ENCODE assay signal across 13 cellular contexts in the genomic region with DNA sequence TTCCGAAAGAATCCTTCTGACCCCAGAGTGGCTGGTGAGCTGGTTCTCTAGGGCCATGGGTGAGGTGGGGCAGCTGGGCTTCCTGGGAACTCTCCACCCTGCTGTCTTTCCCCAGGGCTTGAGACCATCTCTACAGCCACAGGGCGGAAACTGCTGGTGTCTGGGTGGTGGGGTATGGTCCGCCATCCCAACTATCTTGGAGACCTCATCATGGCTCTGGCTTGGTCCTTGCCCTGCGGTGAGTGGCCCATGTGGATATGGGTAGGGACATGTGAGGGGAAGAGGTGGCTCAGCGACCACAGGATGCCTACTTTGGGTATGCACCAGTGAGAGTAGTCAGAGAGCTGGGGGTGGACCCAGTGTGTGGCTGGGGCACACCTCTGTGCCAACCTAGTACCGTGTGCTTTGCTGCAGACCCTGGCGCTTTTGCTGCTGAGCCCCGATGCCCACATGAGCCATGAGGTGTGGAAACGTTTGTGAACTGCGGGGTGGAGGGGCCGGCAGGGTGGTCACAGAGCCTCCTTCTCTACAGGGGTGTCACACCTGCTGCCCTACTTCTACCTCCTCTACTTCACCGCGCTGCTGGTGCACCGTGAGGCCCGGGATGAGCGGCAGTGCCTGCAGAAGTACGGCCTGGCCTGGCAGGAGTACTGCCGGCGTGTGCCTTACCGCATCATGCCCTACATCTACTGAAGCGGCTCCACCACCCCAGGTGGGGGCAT. TPM values are rescaled to one million over a fixed set of nuclear protein-coding genes. Genes with fewer than 3 reads are reported as not detected.
DNase-seq lines count a peak whose midpoint lies in the region; ATAC-seq, FAIRE-seq and TF ChIP-seq lines count a peak whose summit lies in the region.
"Had no signal": no experiment of that assay in that cellular context is flagged by ENCODE, and none has a peak within 500 bp of the region (broad histone marks: within the 10 kb centered on the region; RNA-seq: fewer than 3 reads in every experiment).

No MANE protein-coding gene starts in this region.

- CTCF ChIA-PET in GM12878 (lab: Yijun Ruan, JAX) = interaction anchor here (0.6 to 1.3 kb wide), 5 partner anchors 17 to 222 kb away, joined by 3 to 5 read pairs (median 3); a partner anchor contains a TSS

- H2AFZ ChIP-seq in GM12878 (ENCODE audit: control insufficient read depth, low read depth, low read length) (no peak overlapping the region), neural cell (ENCODE audit: low read depth, low read length) (no peak overlapping the region)

- H4K20me1 ChIP-seq in GM12878 (ENCODE audit: control insufficient read depth, insufficient read depth) = no peaks in the 10 kb centered on the region; the same call in 1 of the 2 replicates
- H4K20me1 ChIP-seq in neural cell (ENCODE audit: insufficient read depth) = no peaks in the 10 kb centered on the region

- no peak for TF ChIP-seq RAD21 in GM12878 (IDR thresholded peaks at IDR 0.05; ENCODE audit: insufficient read depth, low read depth, low read length)
- TF ChIP-seq RAD21 in neural cell (conservative IDR thresholded peaks at IDR 0.05) = no peak

- POLR2A ChIA-PET in GM12878 (lab: Charles Lee) = interaction anchor here (0.6 kb wide), 1 partner anchor 356 kb away, joined by 3 read pairs; no protein-coding TSS in a partner anchor

- no peak for FAIRE-seq in GM12878 (lab: Jason Lieb, UNC)
- FAIRE-seq: HTR-8/SVneo had no signal

- in situ Hi-C loops in GM12878 (cut with MboI) = no loop called here

- peak overlapping the region; percentile 25 to 95 (median 32) for H3K27ac Mint-ChIP-seq in CD4-positive, CD25-positive, alpha-beta regulatory T cell
- H3K27ac Mint-ChIP-seq in IgD-negative memory B cell = peak overlapping the region in 2 of 3 donors; percentile 31 to 90

- BruUV-seq in GM12878 (replicated peaks; lab: Mats Ljungman, UMichigan) = no TSS peak

- intact Hi-C loops in GM12878 (cut with micrococcal nuclease; ENCODE audit: unreplicated experiment) = loop anchor here (2.0 to 10.0 kb wide), 4 partner anchors 75 to 341 kb away; a partner anchor contains a TSS

- no peak for ATAC-seq in CD4-positive, CD25-positive, alpha-beta regulatory T cell (ENCODE audit: low read depth in 2 of 2)
- no peak for ATAC-seq in GM12878
- no peak for ATAC-seq in GM21723 (IDR thresholded peaks at IDR 0.05; ENCODE audit: unreplicated experiment)
- ATAC-seq in HG03108 (IDR thresholded peaks at IDR 0.05; ENCODE audit: unreplicated experiment) = no peak

- peak; percentile 69 for TF ChIP-seq POLR2A in GM12878 (IDR thresholded peaks at IDR 0.05; ENCODE audit: low read depth, low read length)

- no peaks in the 10 kb centered on the region for H3K9me3 ChIP-seq in CD4-positive, CD25-positive, alpha-beta regulatory T cell (ENCODE audit: control insufficient read depth in 2 of 2, low read length in 2 of 2)
- H3K9me3 ChIP-seq in GM12878 (replicated peaks; ENCODE audit: control insufficient read depth, insufficient read depth, low read length) = no peaks in the 10 kb centered on the region
- no peaks in the 10 kb centered on the region for H3K9me3 ChIP-seq in neural cell (ENCODE audit: low read length)
- H3K9me3 ChIP-seq: upper lobe of left lung had no signal

- peaks cover 53% of the 10 kb centered on the region for H3K4me1 ChIP-seq in CD4-positive, CD25-positive, alpha-beta regulatory T cell (ENCODE audit: control insufficient read depth, insufficient read depth, low read length, poor library complexity, severe bottlenecking)
- peaks cover 32% of the 10 kb centered on the region for H3K4me1 ChIP-seq in GM12878 (ENCODE audit: control insufficient read depth, insufficient read depth, low read length)

- H3K9ac ChIP-seq in GM12878 (ENCODE audit: control insufficient read depth, insufficient read depth, low read length) = no peak overlapping the region
- no peak overlapping the region for H3K9ac ChIP-seq in neural cell (ENCODE audit: low read length)

- H3K27ac ChIP-seq in CD4-positive, CD25-positive, alpha-beta regulatory T cell (ENCODE audit: insufficient read depth, low read length, poor library complexity, severe bottlenecking) = peak overlapping the region; percentile 96
- no peak overlapping the region for H3K27ac ChIP-seq in GM12878 (ENCODE audit: control insufficient read depth, insufficient read depth)
- H3K27ac ChIP-seq in neural cell (ENCODE audit: low read length) = no peak overlapping the region

- RAD21 ChIA-PET in GM12878 (lab: Charles Lee; ENCODE audit: unreplicated experiment) = no interaction called here

- H3K4me2 ChIP-seq in GM12878 (ENCODE audit: control insufficient read depth, insufficient read depth) = peak overlapping the region; percentile 90; the same call in 1 of the 2 replicates
- H3K4me2 ChIP-seq in neural cell (ENCODE audit: low read length) = no peak overlapping the region

- no peaks in the 10 kb centered on the region for H3K27me3 ChIP-seq in CD4-positive, CD25-positive, alpha-beta regulatory T cell (ENCODE audit: control insufficient read depth, insufficient read depth, low read length)
- no peaks in the 10 kb centered on the region for H3K27me3 ChIP-seq in GM12878 (replicated peaks in 1 of 2; ENCODE audit: control insufficient read depth in 2 of 2, insufficient read depth in 2 of 2, low read length in 1 of 2)
- no peaks in the 10 kb centered on the region for H3K27me3 ChIP-seq in neural cell (ENCODE audit: insufficient read depth, low read depth, low read length)
- H3K27me3 ChIP-seq: upper lobe of left lung had no signal

- peaks cover 5% of the 10 kb centered on the region for H3K27me3 Mint-ChIP-seq in CD4-positive, CD25-positive, alpha-beta regulatory T cell
- H3K27me3 Mint-ChIP-seq in IgD-negative memory B cell = no peaks in the 10 kb centered on the region

- H3K9me3 Mint-ChIP-seq in CD4-positive, CD25-positive, alpha-beta regulatory T cell = no peaks in the 10 kb centered on the region
- no peaks in the 10 kb centered on the region for H3K9me3 Mint-ChIP-seq in IgD-negative memory B cell

- DNase-seq in CD4-positive, CD25-positive, alpha-beta regulatory T cell = no peak
- DNase-seq in GM12878 (ENCODE audit: low read depth, low spot score) (no peak), T-helper 9 cell (no peak), DMS114 treated with DMSO at 0.1 percent for 48 hours (lab: John Stamatoyannopoulos, UW; ENCODE audit: unreplicated experiment) (no peak)
- DNase-seq: activated gamma-delta T cell; DMS53; stimulated activated CD4-positive, alpha-beta T cell treated with anti-CD3 and anti-CD28 coated beads, Interleukin-4, amount 100 ng/mL, for 24 hours; upper lobe of left lung had no signal

- no peak for TF ChIP-seq CTCF in GM12878 (IDR thresholded peaks at IDR 0.05 in 2 of 3, conservative IDR thresholded peaks at IDR 0.05 in 1 of 3; ENCODE audit: control insufficient read depth in 2 of 3, extremely low read depth in 1 of 3, insufficient read depth in 1 of 3, low read depth in 3 of 3, low read length in 3 of 3)
- TF ChIP-seq CTCF in neural cell (IDR thresholded peaks at IDR 0.05; ENCODE audit: poor library complexity, severe bottlenecking) = no peak

- TF ChIP-seq EP300 in GM12878 (IDR thresholded peaks at IDR 0.05; ENCODE audit: borderline replicate concordance in 1 of 2, control insufficient read depth in 1 of 2, low read depth in 2 of 2, low read length in 2 of 2) (no peak), neural cell (conservative IDR thresholded peaks at IDR 0.05; ENCODE audit: poor library complexity, severe bottlenecking) (no peak)

- peaks cover 21% of the 10 kb centered on the region for H3K36me3 Mint-ChIP-seq in CD4-positive, CD25-positive, alpha-beta regulatory T cell
- H3K36me3 Mint-ChIP-seq in IgD-negative memory B cell = peaks cover 3% of the 10 kb centered on the region

- WGBS in GM12878 (ENCODE audit: insufficient coverage, insufficient replicate concordance, low lambda C conversion rate, missing lambda C conversion rate) = 92% methylated on average over 21 of the region's 21 CpGs

- H3K79me2 ChIP-seq in GM12878 (ENCODE audit: control insufficient read depth, insufficient read depth, low read length) (peaks cover 28% of the 10 kb centered on the region), neural cell (replicated peaks; ENCODE audit: insufficient read depth, low read length) (peaks cover 27% of the 10 kb centered on the region)

- H3K36me3 ChIP-seq in CD4-positive, CD25-positive, alpha-beta regulatory T cell (ENCODE audit: control insufficient read depth, insufficient read depth, low read length) = peaks cover 20% of the 10 kb centered on the region
- H3K36me3 ChIP-seq in GM12878 (ENCODE audit: control insufficient read depth in 2 of 2, insufficient read depth in 2 of 2, low read length in 1 of 2) (peaks cover 8 to 23% of the 10 kb centered on the region in 2 experiments), neural cell (ENCODE audit: insufficient read depth, low read length) (peaks cover 3% of the 10 kb centered on the region)

- no peak overlapping the region for H3K4me3 ChIP-seq in CD4-positive, CD25-positive, alpha-beta regulatory T cell (ENCODE audit: low read depth, low read length)
- H3K4me3 ChIP-seq in GM12878 (no peak overlapping the region), neural cell (ENCODE audit: low read length) (peak overlapping the region; percentile 97)

- H3F3A ChIP-seq in neural cell (ENCODE audit: insufficient read depth, low read length, poor library complexity, severe bottlenecking) = no peaks in the 10 kb centered on the region

- SMC1A ChIA-PET in GM12878 (lab: Charles Lee; ENCODE audit: uncharacterized antibody, unreplicated experiment) = no interaction called here

- H3K4me3 Mint-ChIP-seq in CD4-positive, CD25-positive, alpha-beta regulatory T cell = peak overlapping the region; percentile 77 to 93 (median 88)
- peak overlapping the region in 3 of 4 donors; percentile 9 to 86 (median 63) for H3K4me3 Mint-ChIP-seq in IgD-negative memory B cell

- H3K9me2 ChIP-seq in neural cell (ENCODE audit: insufficient read depth, low read length) = no peaks in the 10 kb centered on the region

- peaks cover 4 to 71% (median 29%) of the 10 kb centered on the region in 4 donors for H3K4me1 Mint-ChIP-seq in CD4-positive, CD25-positive, alpha-beta regulatory T cell
- peaks cover 22 to 36% (median 23%) of the 10 kb centered on the region in 3 donors for H3K4me1 Mint-ChIP-seq in IgD-negative memory B cell

RNA-seq across cellular contexts. Expression of a gene that starts 2.0 kb away (rescaled TPM):
- total RNA-seq in CD4-positive, CD25-positive, alpha-beta regulatory T cell = 6.0 TPM
- polyA plus RNA-seq in CD4-positive, CD25-positive, alpha-beta regulatory T cell = 10 to 100 TPM; 20.1 to 29.0 (median 22.7) TPM
- polyA plus RNA-seq in IgD-negative memory B cell = 20.2 TPM
- 2.4 and 4.4 TPM in 2 replicates for total RNA-seq in GM12878 (2013; cell fraction: nucleolus; rRNA removed)
- 12.9 and 20.4 TPM in 2 replicates for total RNA-seq in GM12878 (2014; rRNA removed)
- total RNA-seq in GM12878 (2014; rRNA removed; fragmentation: Illumina TruSeq; extraction: Trizol) = 1.3 and 2.0 TPM in 2 replicates
- total RNA-seq in GM12878 (2021) = 15.5 TPM in 2 replicates
- 0.93 TPM for polyA plus RNA-seq in GM12878 (2011; ENCODE audit: low read depth)
- polyA plus RNA-seq in GM12878 (2011; rRNA removed) = 0.27 and 0.88 TPM in 2 replicates
- polyA plus RNA-seq in GM12878 (2011; cell fraction: cytosol; rRNA removed) = 1.5 and 4.1 TPM in 2 replicates
- 2.9 and 4.6 TPM in 2 replicates for polyA plus RNA-seq in GM12878 (2011; cell fraction: nucleus; rRNA removed)
- polyA plus RNA-seq in GM12878 (2012) = 5.8 and 6.2 TPM in 2 replicates
- 0.24 TPM in 1 of 2 replicates, not detected in the other for polyA plus RNA-seq in GM12878 (2014; fragmentation: Illumina TruSeq; extraction: Trizol)
- under 1 TPM in 1 of 2 experiments, not detected in 1; 0.40 TPM for polyA plus RNA-seq in GM12878 (2014; fragmentation: Nextera tagmentation; extraction: Ambion mirVana)
- polyA plus RNA-seq in GM12878 (2014; rRNA removed) = 15.5 and 18.3 TPM in 2 replicates
- 10 to 100 TPM; 17.8 to 18.7 TPM for polyA plus RNA-seq in GM12878 (2016; fragmentation: Nextera tagmentation; extraction: Ambion mirVana)
- polyA minus RNA-seq in GM12878 (2011; rRNA and poly(A)+ RNA removed) = 1.2 and 1.5 TPM in 2 replicates
- 3.3 TPM in 2 replicates for polyA minus RNA-seq in GM12878 (2011; cell fraction: cytosol; rRNA and poly(A)+ RNA removed)
- 5.0 and 11.1 TPM in 2 replicates for polyA minus RNA-seq in GM12878 (2011; cell fraction: nucleus; rRNA and poly(A)+ RNA removed)
- polyA plus RNA-seq in neural cell = 6.9 and 7.0 TPM in 2 replicates
- polyA minus RNA-seq in neural cell = 9.7 and 10.1 TPM in 2 replicates

RNA-seq across cellular contexts. Expression of a gene that starts 3.9 kb away (rescaled TPM):
- 20.2 TPM for total RNA-seq in CD4-positive, CD25-positive, alpha-beta regulatory T cell
- polyA plus RNA-seq in CD4-positive, CD25-positive, alpha-beta regulatory T cell = 10 to 100 TPM in 2 of 4 donors, 1 to 10 TPM in 2; 8.0 to 11.1 (median 9.4) TPM
- polyA plus RNA-seq in IgD-negative memory B cell (18.2 TPM), GM12878 (2011; rRNA removed) (4.8 and 11.0 TPM in 2 replicates), GM12878 (2014; fragmentation: Illumina TruSeq; extraction: Trizol) (4.3 and 11.3 TPM in 2 replicates), GM12878 (2014; fragmentation: Nextera tagmentation; extraction: Ambion mirVana) (1 to 10 TPM in 1 of 2 experiments, under 1 TPM in 1; 0.52 to 2.9 TPM), GM12878 (2014; rRNA removed) (37.9 and 38.2 TPM in 2 replicates), GM12878 (2016; fragmentation: Nextera tagmentation; extraction: Ambion mirVana) (10 to 100 TPM; 47.4 to 57.7 TPM), neural cell (78.4 and 99.5 TPM in 2 replicates)
- total RNA-seq in GM12878 (2013; cell fraction: nucleolus; rRNA removed) = 19.4 and 25.9 TPM in 2 replicates
- total RNA-seq in GM12878 (2014; rRNA removed) (29.6 and 32.8 TPM in 2 replicates), GM12878 (2014; rRNA removed; fragmentation: Illumina TruSeq; extraction: Trizol) (9.2 and 9.3 TPM in 2 replicates), GM12878 (2021) (30.2 and 31.2 TPM in 2 replicates)
- 11.5 TPM for polyA plus RNA-seq in GM12878 (2011; ENCODE audit: low read depth)
- polyA plus RNA-seq in GM12878 (2011; cell fraction: cytosol; rRNA removed) = 15.4 and 15.7 TPM in 2 replicates
- 57.8 and 60.5 TPM in 2 replicates for polyA plus RNA-seq in GM12878 (2011; cell fraction: nucleus; rRNA removed)
- polyA plus RNA-seq in GM12878 (2012) = 19.4 and 19.7 TPM in 2 replicates
- polyA minus RNA-seq in GM12878 (2011; rRNA and poly(A)+ RNA removed) = 13.7 and 19.6 TPM in 2 replicates
- polyA minus RNA-seq in GM12878 (2011; cell fraction: cytosol; rRNA and poly(A)+ RNA removed) = 4.4 and 7.5 TPM in 2 replicates
- polyA minus RNA-seq in GM12878 (2011; cell fraction: nucleus; rRNA and poly(A)+ RNA removed) = 14.4 and 22.4 TPM in 2 replicates
- 70.7 and 78.2 TPM in 2 replicates for polyA minus RNA-seq in neural cell

RNA-seq across cellular contexts. Expression of a gene that starts 6.4 kb away (rescaled TPM):
- 1,172 TPM for total RNA-seq in CD4-positive, CD25-positive, alpha-beta regulatory T cell
- polyA plus RNA-seq in CD4-positive, CD25-positive, alpha-beta regulatory T cell = 1,000 to 10,000 TPM; 1,003 to 1,125 (median 1,056) TPM
- 1,422 TPM for polyA plus RNA-seq in IgD-negative memory B cell
- 51.6 and 54.9 TPM in 2 replicates for total RNA-seq in GM12878 (2013; cell fraction: nucleolus; rRNA removed)
- total RNA-seq in GM12878 (2014; rRNA removed) = 1,083 and 1,263 TPM in 2 replicates
- 948 and 983 TPM in 2 replicates for total RNA-seq in GM12878 (2014; rRNA removed; fragmentation: Illumina TruSeq; extraction: Trizol)
- 1,347 and 1,414 TPM in 2 replicates for total RNA-seq in GM12878 (2021)
- polyA plus RNA-seq in GM12878 (2011; ENCODE audit: low read depth) = 1,320 TPM
- polyA plus RNA-seq in GM12878 (2011; rRNA removed) = 583 and 615 TPM in 2 replicates
- 882 and 1,174 TPM in 2 replicates for polyA plus RNA-seq in GM12878 (2011; cell fraction: cytosol; rRNA removed)
- 528 and 566 TPM in 2 replicates for polyA plus RNA-seq in GM12878 (2011; cell fraction: nucleus; rRNA removed)
- 1,474 and 2,106 TPM in 2 replicates for polyA plus RNA-seq in GM12878 (2012)
- polyA plus RNA-seq in GM12878 (2014; fragmentation: Illumina TruSeq; extraction: Trizol) = 129 and 706 TPM in 2 replicates
- polyA plus RNA-seq in GM12878 (2014; fragmentation: Nextera tagmentation; extraction: Ambion mirVana) = 100 to 1,000 TPM; 332 to 611 TPM
- 1,208 and 1,582 TPM in 2 replicates for polyA plus RNA-seq in GM12878 (2014; rRNA removed)
- 1,000 to 10,000 TPM in 1 of 2 experiments, 100 to 1,000 TPM in 1; 997 to 1,103 TPM for polyA plus RNA-seq in GM12878 (2016; fragmentation: Nextera tagmentation; extraction: Ambion mirVana)
- 206 and 381 TPM in 2 replicates for polyA minus RNA-seq in GM12878 (2011; rRNA and poly(A)+ RNA removed)
- 199 and 204 TPM in 2 replicates for polyA minus RNA-seq in GM12878 (2011; cell fraction: cytosol; rRNA and poly(A)+ RNA removed)
- 126 and 152 TPM in 2 replicates for polyA minus RNA-seq in GM12878 (2011; cell fraction: nucleus; rRNA and poly(A)+ RNA removed)
- 299 and 420 TPM in 2 replicates for polyA plus RNA-seq in neural cell
- 104 and 117 TPM in 2 replicates for polyA minus RNA-seq in neural cell

RNA-seq across cellular contexts. Expression of a gene that starts 6.6 kb away (rescaled TPM):
- 47.7 TPM for total RNA-seq in CD4-positive, CD25-positive, alpha-beta regulatory T cell
- polyA plus RNA-seq in CD4-positive, CD25-positive, alpha-beta regulatory T cell = 100 to 1,000 TPM; 104 to 125 (median 111) TPM
- polyA plus RNA-seq in IgD-negative memory B cell = 95.5 TPM
- 17.7 and 17.8 TPM in 2 replicates for total RNA-seq in GM12878 (2013; cell fraction: nucleolus; rRNA removed)
- total RNA-seq in GM12878 (2014; rRNA removed) = 92.8 and 116 TPM in 2 replicates
- 50.2 and 54.6 TPM in 2 replicates for total RNA-seq in GM12878 (2014; rRNA removed; fragmentation: Illumina TruSeq; extraction: Trizol)
- 63.5 and 64.2 TPM in 2 replicates for total RNA-seq in GM12878 (2021)
- 20.0 TPM for polyA plus RNA-seq in GM12878 (2011; ENCODE audit: low read depth)
- polyA plus RNA-seq in GM12878 (2011; rRNA removed) = 36.4 and 63.2 TPM in 2 replicates
- polyA plus RNA-seq in GM12878 (2011; cell fraction: cytosol; rRNA removed) = 78.9 and 81.4 TPM in 2 replicates
- polyA plus RNA-seq in GM12878 (2011; cell fraction: nucleus; rRNA removed) = 23.2 and 25.2 TPM in 2 replicates
- polyA plus RNA-seq in GM12878 (2012) = 36.2 and 39.9 TPM in 2 replicates
- polyA plus RNA-seq in GM12878 (2014; fragmentation: Illumina TruSeq; extraction: Trizol) = 62.3 and 79.9 TPM in 2 replicates
- polyA plus RNA-seq in GM12878 (2014; fragmentation: Nextera tagmentation; extraction: Ambion mirVana) = 10 to 100 TPM; 42.0 to 49.8 TPM
- 82.4 and 87.9 TPM in 2 replicates for polyA plus RNA-seq in GM12878 (2014; rRNA removed)
- 100 to 1,000 TPM; 103 to 106 TPM for polyA plus RNA-seq in GM12878 (2016; fragmentation: Nextera tagmentation; extraction: Ambion mirVana)
- polyA minus RNA-seq in GM12878 (2011; rRNA and poly(A)+ RNA removed) = 24.2 and 53.5 TPM in 2 replicates
- polyA minus RNA-seq in GM12878 (2011; cell fraction: cytosol; rRNA and poly(A)+ RNA removed) = 11.8 and 13.7 TPM in 2 replicates
- 8.9 and 15.9 TPM in 2 replicates for polyA minus RNA-seq in GM12878 (2011; cell fraction: nucleus; rRNA and poly(A)+ RNA removed)
- polyA plus RNA-seq in neural cell = 80.5 and 83.2 TPM in 2 replicates
- polyA minus RNA-seq in neural cell = 36.3 and 39.2 TPM in 2 replicates

RNA-seq across cellular contexts. Expression of a gene that starts 18.8 kb away (rescaled TPM):
- total RNA-seq in CD4-positive, CD25-positive, alpha-beta regulatory T cell = 66.3 TPM
- 10 to 100 TPM in 1 of 4 donors, 1 to 10 TPM in 3; 6.2 to 10.8 (median 7.3) TPM for polyA plus RNA-seq in CD4-positive, CD25-positive, alpha-beta regulatory T cell
- polyA plus RNA-seq in IgD-negative memory B cell (61.2 TPM), GM12878 (2011; rRNA removed) (5.0 and 10.3 TPM in 2 replicates), GM12878 (2014; fragmentation: Illumina TruSeq; extraction: Trizol) (44.0 and 52.7 TPM in 2 replicates), GM12878 (2014; fragmentation: Nextera tagmentation; extraction: Ambion mirVana) (1 to 10 TPM in 1 of 2 experiments, under 1 TPM in 1; 0.79 to 2.6 TPM), GM12878 (2014; rRNA removed) (29.7 and 36.0 TPM in 2 replicates), GM12878 (2016; fragmentation: Nextera tagmentation; extraction: Ambion mirVana) (10 to 100 TPM; 26.1 to 34.6 TPM), neural cell (12.8 and 13.0 TPM in 2 replicates)
- 45.4 and 51.5 TPM in 2 replicates for total RNA-seq in GM12878 (2013; cell fraction: nucleolus; rRNA removed)
- total RNA-seq in GM12878 (2014; rRNA removed) (10.8 and 14.1 TPM in 2 replicates), GM12878 (2014; rRNA removed; fragmentation: Illumina TruSeq; extraction: Trizol) (7.8 and 9.0 TPM in 2 replicates), GM12878 (2021) (55.0 and 63.6 TPM in 2 replicates)
- 66.2 TPM for polyA plus RNA-seq in GM12878 (2011; ENCODE audit: low read depth)
- 20.2 and 35.3 TPM in 2 replicates for polyA plus RNA-seq in GM12878 (2011; cell fraction: cytosol; rRNA removed)
- polyA plus RNA-seq in GM12878 (2011; cell fraction: nucleus; rRNA removed) = 98.1 and 114 TPM in 2 replicates
- polyA plus RNA-seq in GM12878 (2012) = 89.5 and 98.9 TPM in 2 replicates
- polyA minus RNA-seq in GM12878 (2011; rRNA and poly(A)+ RNA removed) = 50.5 and 52.7 TPM in 2 replicates
- 12.6 and 18.5 TPM in 2 replicates for polyA minus RNA-seq in GM12878 (2011; cell fraction: cytosol; rRNA and poly(A)+ RNA removed)
- 36.5 and 65.0 TPM in 2 replicates for polyA minus RNA-seq in GM12878 (2011; cell fraction: nucleus; rRNA and poly(A)+ RNA removed)
- polyA minus RNA-seq in neural cell = 12.2 and 22.3 TPM in 2 replicates
